17 cellular contexts compared by ENCODE assay signal in the genomic region with DNA sequence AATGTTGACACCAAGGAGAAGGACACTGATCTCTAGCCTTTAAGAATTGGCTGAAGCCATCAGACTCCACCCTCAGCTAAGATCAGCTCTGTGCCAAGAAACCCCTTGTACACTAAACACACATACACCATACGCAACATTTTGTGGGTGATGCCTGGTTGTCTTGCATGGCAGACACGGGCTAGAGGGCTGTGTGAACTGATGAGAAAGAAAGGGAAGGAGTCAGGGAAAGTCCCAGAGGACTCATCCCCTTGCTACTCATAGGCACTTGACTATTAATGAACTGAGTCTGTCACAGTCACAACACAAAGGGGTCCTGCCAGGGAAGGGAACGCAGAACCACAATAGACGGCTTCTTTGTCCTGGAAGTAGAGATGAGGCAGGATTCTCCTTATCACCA.
"Had no signal": no experiment of that assay in that cellular context is flagged by ENCODE, and none has a peak within 500 bp of the region (broad histone marks: within the 10 kb centered on the region; RNA-seq: fewer than 3 reads in every experiment).

No MANE protein-coding gene starts in this region.

- H3K9me3 Mint-ChIP-seq: activated CD4-positive, alpha-beta memory T cell treated with anti-CD3 and anti-CD28 coated beads for 36 hours; activated T-cell treated with anti-CD3 and anti-CD28 coated beads, Interleukin-2, amount 50 U/mL, for 4 hours; stimulated activated naive CD8-positive, alpha-beta T cell treated with anti-CD3 and anti-CD28 coated beads, Interleukin-15, amount 100 ng/mL, for 72 hours had no signal

- H3K27ac ChIP-seq: ascending aorta, cardiac muscle cell, gastrocnemius medialis, left ventricle myocardium inferior, pancreas, uterus had no signal

- H3K4me1 ChIP-seq: gastrocnemius medialis had no signal

- H3K36me3 ChIP-seq: ascending aorta, cardiac muscle cell, gastrocnemius medialis, left ventricle myocardium inferior, pancreas, uterus had no signal

- H3K27me3 ChIP-seq: ascending aorta, gastrocnemius medialis, uterus had no signal

- H3K4me3 ChIP-seq: cardiac muscle cell, gastrocnemius medialis, left ventricle myocardium inferior, pancreas, uterus had no signal

- DNase-seq: activated CD4-positive, alpha-beta memory T cell treated with anti-CD3 and anti-CD28 coated beads for 36 hours; activated CD4-positive, alpha-beta T cell treated with anti-CD3 and anti-CD28 coated beads for 1 hour; activated gamma-delta T cell treated with Interleukin-2 at 50 U/mL for 16 hours; activated naive CD8-positive, alpha-beta T cell treated with anti-CD3 and anti-CD28 coated beads for 36 hours; activated T-cell treated with anti-CD3 and anti-CD28 coated beads, Interleukin-2, amount 50 U/mL, for 4 hours; gastrocnemius medialis; left ventricle myocardium inferior; mesendoderm; nephron progenitor cell; pancreas; stimulated activated CD4-positive, alpha-beta T cell treated with anti-CD3 and anti-CD28 coated beads, Interleukin-4, amount 100 ng/mL, for 1 hour; stimulated activated CD8-positive, alpha-beta memory T cell treated with anti-CD3 and anti-CD28 coated beads, Interleukin-4, amount 100 ng/mL, for 48 hours; stimulated activated naive CD8-positive, alpha-beta T cell treated with anti-CD3 and anti-CD28 coated beads, Interleukin-15, amount 100 ng/mL, for 72 hours; T-helper 9 cell; uterus had no signal

- H3K36me3 Mint-ChIP-seq: activated CD4-positive, alpha-beta memory T cell treated with anti-CD3 and anti-CD28 coated beads for 36 hours; activated naive CD8-positive, alpha-beta T cell treated with anti-CD3 and anti-CD28 coated beads for 36 hours had no signal

- H3K9me3 ChIP-seq: ascending aorta, gastrocnemius medialis, left ventricle myocardium inferior, pancreas, uterus had no signal

- H3K27ac Mint-ChIP-seq: activated CD4-positive, alpha-beta memory T cell treated with anti-CD3 and anti-CD28 coated beads for 36 hours; activated naive CD8-positive, alpha-beta T cell treated with anti-CD3 and anti-CD28 coated beads for 36 hours; nephron progenitor cell; stimulated activated naive CD8-positive, alpha-beta T cell treated with anti-CD3 and anti-CD28 coated beads, Interleukin-15, amount 100 ng/mL, for 72 hours had no signal

- H3K4me3 Mint-ChIP-seq: activated CD4-positive, alpha-beta memory T cell treated with anti-CD3 and anti-CD28 coated beads for 36 hours; activated naive CD8-positive, alpha-beta T cell treated with anti-CD3 and anti-CD28 coated beads for 36 hours; activated T-cell treated with anti-CD3 and anti-CD28 coated beads, Interleukin-2, amount 50 U/mL, for 4 hours; stimulated activated naive CD8-positive, alpha-beta T cell treated with anti-CD3 and anti-CD28 coated beads, Interleukin-15, amount 100 ng/mL, for 72 hours had no signal
